11 cellular contexts compared by ENCODE assay signal in the genomic region with DNA sequence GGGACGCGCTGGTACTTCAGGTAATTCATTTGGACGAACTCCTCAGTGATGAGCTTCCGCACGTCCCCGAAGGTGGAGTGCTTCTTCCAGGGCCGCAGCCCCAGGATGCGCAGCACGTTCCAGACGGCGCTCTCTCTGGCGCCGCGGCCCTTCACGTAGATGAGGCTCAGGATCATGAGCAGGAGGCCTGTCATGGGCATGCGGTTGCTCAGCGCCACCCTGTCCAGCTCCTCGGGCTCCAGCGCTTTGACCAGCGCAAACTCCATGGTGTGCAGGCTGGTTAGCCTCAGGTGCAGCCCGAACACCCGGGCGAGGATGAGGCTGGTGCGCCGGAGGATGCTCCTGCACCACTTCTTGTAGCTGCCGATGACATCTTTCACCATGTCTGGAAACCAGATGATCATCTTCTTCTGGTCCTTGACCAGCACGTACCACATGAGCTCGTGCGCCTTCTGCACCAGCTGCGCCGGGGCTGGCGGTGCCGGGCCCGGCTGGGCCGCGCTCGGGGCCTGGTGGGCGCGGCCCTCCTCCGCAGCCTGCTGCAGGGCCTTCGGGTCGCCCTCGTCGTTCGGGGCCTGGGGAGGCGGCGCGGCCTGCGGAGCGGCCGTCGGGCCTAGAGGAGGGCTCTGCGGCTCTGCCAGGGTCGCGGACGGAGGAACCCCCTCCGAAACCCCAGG. TPM values are rescaled to one million over a fixed set of nuclear protein-coding genes. Genes with fewer than 3 reads are reported as not detected.
DNase-seq lines count a peak whose midpoint lies in the region; ATAC-seq and TF ChIP-seq lines count a peak whose summit lies in the region.
"Had no signal": no experiment of that assay in that cellular context is flagged by ENCODE, and none has a peak within 500 bp of the region (broad histone marks: within the 10 kb centered on the region; RNA-seq: fewer than 3 reads in every experiment).

No MANE protein-coding gene starts in this region.

- H3K4me3 ChIP-seq in ascending aorta, result peak overlapping the region; percentile 63 to 69
- H3K4me3 ChIP-seq in hepatocyte, result peak overlapping the region; percentile 87
- peak overlapping the region; percentile 68 for H3K4me3 ChIP-seq in rectal smooth muscle tissue (ENCODE audit: low read length)

- no peaks in the 10 kb centered on the region for H3K9me2 ChIP-seq in hepatocyte (replicated peaks; ENCODE audit: insufficient read depth)

- H4K20me1 ChIP-seq in hepatocyte (ENCODE audit: insufficient read depth, poor library complexity, severe bottlenecking), result peaks cover 5% of the 10 kb centered on the region

- intact Hi-C loops in ascending aorta (cut with DNase I), result loop anchor here (5.0 to 10.0 kb wide), 2 partner anchors 39 to 48 kb away; a partner anchor contains a TSS

- H2AFZ ChIP-seq in hepatocyte, result peak overlapping the region; percentile 68

- DNase-seq in Daoy (ENCODE audit: low read depth) (peak; percentile 22), ascending aorta (ENCODE audit: low spot score in 2 of 2) (no peak), hepatocyte (ENCODE audit: low spot score) (peak; percentile 23), NCI-H226 (no peak), activated gamma-delta T cell treated with Interleukin-2 at 50 U/mL for 16 hours (no peak)
- DNase-seq: T-cell had no signal

- H3K4me1 ChIP-seq in ascending aorta (no peaks in the 10 kb centered on the region), hepatocyte (ENCODE audit: insufficient read depth) (peaks cover 16% of the 10 kb centered on the region), rectal smooth muscle tissue (ENCODE audit: control insufficient read depth, insufficient read depth, low read length) (no peaks in the 10 kb centered on the region)

- ATAC-seq in GM21447 (IDR thresholded peaks at IDR 0.05; ENCODE audit: unreplicated experiment) (no peak), GM21390 (IDR thresholded peaks at IDR 0.05; ENCODE audit: unreplicated experiment) (no peak)
- ATAC-seq: T-cell had no signal

- H3K9me3 ChIP-seq in ascending aorta (no peaks in the 10 kb centered on the region), hepatocyte (ENCODE audit: low read depth) (no peaks in the 10 kb centered on the region)
- H3K9me3 ChIP-seq: neutrophil had no signal

- H3K79me2 ChIP-seq in hepatocyte, result peaks cover 18% of the 10 kb centered on the region

- H3K9ac ChIP-seq in rectal smooth muscle tissue (ENCODE audit: low read length), result no peak overlapping the region

- H3K27me3 ChIP-seq in ascending aorta (no peaks in the 10 kb centered on the region), hepatocyte (no peaks in the 10 kb centered on the region), rectal smooth muscle tissue (ENCODE audit: control insufficient read depth, insufficient read depth, low read length) (no peaks in the 10 kb centered on the region)

- H3K36me3 ChIP-seq in ascending aorta (no peaks in the 10 kb centered on the region), hepatocyte (replicated peaks; ENCODE audit: insufficient read depth, low read depth) (no peaks in the 10 kb centered on the region), rectal smooth muscle tissue (ENCODE audit: control insufficient read depth, insufficient read depth, low read length) (no peaks in the 10 kb centered on the region)
- H3K36me3 ChIP-seq: neutrophil had no signal

- WGBS in hepatocyte (ENCODE audit: low lambda C conversion rate, missing lambda C conversion rate), result 56% methylated on average over 46 of the region's 57 CpGs

- H3K4me2 ChIP-seq in hepatocyte, result peak overlapping the region; percentile 78

- H3K27ac ChIP-seq in ascending aorta (no peak overlapping the region), hepatocyte (peak overlapping the region; percentile 78), rectal smooth muscle tissue (ENCODE audit: low read depth, low read length) (peak overlapping the region; percentile 51)
- H3K27ac ChIP-seq: neutrophil had no signal

- TF ChIP-seq CTCF in ascending aorta (IDR thresholded peaks at IDR 0.05), result no peak
- TF ChIP-seq CTCF in hepatocyte (IDR thresholded peaks at IDR 0.05; ENCODE audit: poor library complexity), result no peak

RNA-seq across cellular contexts. Expression of a gene that starts 0.5 kb away (rescaled TPM):
- total RNA-seq in Daoy (2014; rRNA removed; shearing (Covaris generic)), result 139 and 158 TPM in 2 replicates
- 132 TPM for total RNA-seq in ascending aorta
- 168 and 191 TPM in 2 replicates for total RNA-seq in hepatocyte
- 211 and 215 TPM in 2 replicates for polyA plus RNA-seq in hepatocyte
- total RNA-seq: MCF 10A had no signal

RNA-seq across cellular contexts. Expression of a gene that starts 38.9 kb away (rescaled TPM):
- 0.74 and 0.77 TPM in 2 replicates for total RNA-seq in Daoy (2014; rRNA removed; shearing (Covaris generic))
- total RNA-seq in ascending aorta, result 0.11 TPM
- 3.1 and 5.4 TPM in 2 replicates for total RNA-seq in hepatocyte
- polyA plus RNA-seq in hepatocyte, result 15.6 and 16.0 TPM in 2 replicates
- total RNA-seq: MCF 10A, T-cell had no signal

Comparison
In these comparisons a context has a peak if more than half of its experiments do, and no peak if none do; other contexts are left out.
1. DNase-seq: peak in Daoy (single experiment) and hepatocyte (single experiment); none in ascending aorta (0 of 2), NCI-H226 (single experiment) and activated gamma-delta T cell treated with Interleukin-2 at 50 U/mL for 16 hours (single experiment).
2. H3K27ac ChIP-seq: peak in hepatocyte (single experiment) and rectal smooth muscle tissue (single experiment); none in ascending aorta (0 of 2).
3. Peak in every context shown above with its lines, with median percentiles within 50 percentile points of each other: H3K4me3 ChIP-seq.